ENCODE assay signal across 20 cellular contexts in the genomic region with DNA sequence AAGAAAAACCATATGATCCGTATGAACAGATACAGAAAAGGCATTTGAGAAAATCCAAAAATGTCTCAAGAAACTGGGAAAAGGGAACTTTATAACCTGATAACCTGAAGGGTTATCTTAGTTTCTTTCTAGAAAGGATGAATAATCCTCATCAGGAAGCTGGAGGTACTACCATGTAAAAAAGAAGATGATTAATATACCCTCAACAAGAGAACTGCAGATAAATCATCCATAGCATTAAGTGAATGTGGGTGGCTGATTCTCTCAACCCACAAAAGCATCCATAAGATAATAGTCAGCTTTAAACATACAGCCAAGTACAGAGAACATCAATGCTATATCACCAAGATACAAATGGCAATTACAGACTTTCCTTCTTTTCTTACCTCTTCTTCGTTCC.
"Had no signal": no experiment of that assay in that cellular context is flagged by ENCODE, and none has a peak within 500 bp of the region (broad histone marks: within the 10 kb centered on the region; RNA-seq: fewer than 3 reads in every experiment).

No MANE protein-coding gene starts in this region.

- H3K4me3 Mint-ChIP-seq: dendritic cell treated with granulocyte-macrophage colony-stimulating factor and Interleukin-4, amounts not matched to agents 40 ng/mL and 50 ng/mL, for 4 days; effector memory CD8-positive, alpha-beta T cell; naive thymus-derived CD8-positive, alpha-beta T cell had no signal

- H3K27ac Mint-ChIP-seq: dendritic cell treated with granulocyte-macrophage colony-stimulating factor and Interleukin-4, amounts not matched to agents 40 ng/mL and 50 ng/mL, for 4 days; effector memory CD8-positive, alpha-beta T cell had no signal

- H3K36me3 ChIP-seq: right atrium auricular region had no signal

- H3K27ac ChIP-seq: epithelial cell of prostate, esophagus muscularis mucosa, gastroesophageal sphincter, neutrophil, right atrium auricular region, sigmoid colon, skin epidermis had no signal

- H3K27me3 ChIP-seq: esophagus muscularis mucosa, gastroesophageal sphincter, neutrophil, right atrium auricular region, sigmoid colon had no signal

- H3K4me3 ChIP-seq: esophagus muscularis mucosa, gastroesophageal sphincter, mucosa of descending colon, right atrium auricular region, sigmoid colon, skin epidermis had no signal

- H3K27me3 Mint-ChIP-seq: dendritic cell treated with granulocyte-macrophage colony-stimulating factor and Interleukin-4, amounts not matched to agents 40 ng/mL and 50 ng/mL, for 4 days; effector memory CD8-positive, alpha-beta T cell; naive thymus-derived CD8-positive, alpha-beta T cell had no signal

- DNase-seq: effector memory CD8-positive, alpha-beta T cell; glutamatergic neuron; islet precursor cell; mammary epithelial cell; mucosa of descending colon; naive thymus-derived CD8-positive, alpha-beta T cell; posterior cingulate gyrus; sigmoid colon; stimulated activated CD4-positive, alpha-beta T cell treated with anti-CD3 and anti-CD28 coated beads, Interleukin-2, amount 100 ng/mL, for 24 hours; stimulated activated CD4-positive, alpha-beta T cell treated with anti-CD3 and anti-CD28 coated beads, Interleukin-4, amount 100 ng/mL, for 4 hours; stimulated activated naive CD4-positive, alpha-beta T cell treated with Interleukin-2 at 50 U/mL for 16 hours; trophoblast cell had no signal

- H3K9me3 Mint-ChIP-seq: dendritic cell treated with granulocyte-macrophage colony-stimulating factor and Interleukin-4, amounts not matched to agents 40 ng/mL and 50 ng/mL, for 4 days; effector memory CD8-positive, alpha-beta T cell had no signal

- H3K9me3 ChIP-seq: esophagus muscularis mucosa, gastroesophageal sphincter, mucosa of descending colon, neutrophil, right atrium auricular region, sigmoid colon had no signal

- ATAC-seq: effector memory CD8-positive, alpha-beta T cell; gastroesophageal sphincter; left lobe of liver; mucosa of descending colon; naive thymus-derived CD8-positive, alpha-beta T cell had no signal

- H3K4me1 ChIP-seq: esophagus muscularis mucosa, right atrium auricular region, sigmoid colon had no signal
